2 cellular contexts compared by ENCODE assay signal in the genomic region with DNA sequence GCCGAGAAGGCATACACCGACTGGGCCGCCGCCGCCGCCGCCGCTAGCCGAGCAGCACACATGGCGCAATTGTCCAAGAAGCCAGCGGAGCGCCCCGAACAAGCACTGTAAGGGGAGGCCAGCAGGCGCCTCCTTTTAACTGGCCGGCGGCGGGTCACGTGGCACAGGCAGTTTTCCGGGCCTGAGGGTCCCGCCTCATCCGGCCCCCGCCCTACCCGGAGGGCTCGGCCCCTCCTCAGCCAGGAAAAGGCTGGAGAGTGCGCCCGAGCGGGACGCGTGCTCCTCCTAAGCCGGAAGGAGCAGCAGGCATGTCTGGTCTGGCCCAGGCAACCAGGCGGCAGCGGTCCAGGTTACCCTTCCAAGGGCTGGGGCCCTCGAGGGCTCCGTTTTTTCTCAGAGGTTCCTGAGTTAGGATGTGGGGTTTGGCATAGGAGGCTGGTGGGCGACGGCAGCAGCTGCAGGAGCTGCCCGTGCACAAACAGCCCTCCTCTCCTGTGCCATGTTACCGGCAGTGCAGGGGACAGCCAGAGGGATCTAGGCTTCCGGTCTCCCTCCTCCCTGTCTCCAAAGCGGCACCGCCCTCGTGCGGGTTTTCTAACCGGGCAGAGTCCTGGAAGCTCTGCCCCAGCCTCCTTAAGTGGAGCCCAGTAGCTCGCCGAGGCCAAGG.
TF ChIP-seq lines count a peak whose summit lies in the region.

A gene (minus strand): TSS at position 137 of the 667 bp plus-strand sequence. CDS start 75 bp downstream, at position 62.

TF ChIP-seq in HEK293, 187 proteins besides CTCF, POLR2A, EP300 and RAD21 (continued from another document and continues in another):
- TF ChIP-seq, protein P1, sequence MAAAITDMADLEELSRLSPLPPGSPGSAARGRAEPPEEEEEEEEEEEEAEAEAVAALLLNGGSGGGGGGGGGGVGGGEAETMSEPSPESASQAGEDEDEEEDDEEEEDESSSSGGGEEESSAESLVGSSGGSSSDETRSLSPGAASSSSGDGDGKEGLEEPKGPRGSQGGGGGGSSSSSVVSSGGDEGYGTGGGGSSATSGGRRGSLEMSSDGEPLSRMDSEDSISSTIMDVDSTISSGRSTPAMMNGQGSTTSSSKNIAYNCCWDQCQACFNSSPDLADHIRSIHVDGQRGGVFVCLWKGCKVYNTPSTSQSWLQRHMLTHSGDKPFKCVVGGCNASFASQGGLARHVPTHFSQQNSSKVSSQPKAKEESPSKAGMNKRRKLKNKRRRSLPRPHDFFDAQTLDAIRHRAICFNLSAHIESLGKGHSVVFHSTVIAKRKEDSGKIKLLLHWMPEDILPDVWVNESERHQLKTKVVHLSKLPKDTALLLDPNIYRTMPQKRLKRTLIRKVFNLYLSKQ (tag by site-specific recombination; IDR thresholded peaks at IDR 0.05; ENCODE audit: borderline replicate concordance), result no peak
- no peak for TF ChIP-seq ZNF174 (tag by site-specific recombination; IDR thresholded peaks at IDR 0.05)
- no peak for TF ChIP-seq ZNF777 (tag by site-specific recombination; IDR thresholded peaks at IDR 0.05; ENCODE audit: borderline replicate concordance)
- TF ChIP-seq, protein P2, sequence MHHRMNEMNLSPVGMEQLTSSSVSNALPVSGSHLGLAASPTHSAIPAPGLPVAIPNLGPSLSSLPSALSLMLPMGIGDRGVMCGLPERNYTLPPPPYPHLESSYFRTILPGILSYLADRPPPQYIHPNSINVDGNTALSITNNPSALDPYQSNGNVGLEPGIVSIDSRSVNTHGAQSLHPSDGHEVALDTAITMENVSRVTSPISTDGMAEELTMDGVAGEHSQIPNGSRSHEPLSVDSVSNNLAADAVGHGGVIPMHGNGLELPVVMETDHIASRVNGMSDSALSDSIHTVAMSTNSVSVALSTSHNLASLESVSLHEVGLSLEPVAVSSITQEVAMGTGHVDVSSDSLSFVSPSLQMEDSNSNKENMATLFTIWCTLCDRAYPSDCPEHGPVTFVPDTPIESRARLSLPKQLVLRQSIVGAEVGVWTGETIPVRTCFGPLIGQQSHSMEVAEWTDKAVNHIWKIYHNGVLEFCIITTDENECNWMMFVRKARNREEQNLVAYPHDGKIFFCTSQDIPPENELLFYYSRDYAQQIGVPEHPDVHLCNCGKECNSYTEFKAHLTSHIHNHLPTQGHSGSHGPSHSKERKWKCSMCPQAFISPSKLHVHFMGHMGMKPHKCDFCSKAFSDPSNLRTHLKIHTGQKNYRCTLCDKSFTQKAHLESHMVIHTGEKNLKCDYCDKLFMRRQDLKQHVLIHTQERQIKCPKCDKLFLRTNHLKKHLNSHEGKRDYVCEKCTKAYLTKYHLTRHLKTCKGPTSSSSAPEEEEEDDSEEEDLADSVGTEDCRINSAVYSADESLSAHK (tag by site-specific recombination; IDR thresholded peaks at IDR 0.05), result no peak
- TF ChIP-seq SP2 (tag by site-specific recombination; IDR thresholded peaks at IDR 0.05), result peak; percentile 81
- TF ChIP-seq TRIM28 (IDR thresholded peaks at IDR 0.05; ENCODE audit: borderline replicate concordance, low read length), result peak; percentile 73; the same call in 1 of the 2 replicates
- no peak for TF ChIP-seq HOXC10 (CRISPR knock-in tag; IDR thresholded peaks at IDR 0.05)
- TF ChIP-seq ZNF416 (tag by site-specific recombination; IDR thresholded peaks at IDR 0.05), result no peak
- no peak for TF ChIP-seq YY2 (tag by site-specific recombination; IDR thresholded peaks at IDR 0.05)
- TF ChIP-seq, protein P3, sequence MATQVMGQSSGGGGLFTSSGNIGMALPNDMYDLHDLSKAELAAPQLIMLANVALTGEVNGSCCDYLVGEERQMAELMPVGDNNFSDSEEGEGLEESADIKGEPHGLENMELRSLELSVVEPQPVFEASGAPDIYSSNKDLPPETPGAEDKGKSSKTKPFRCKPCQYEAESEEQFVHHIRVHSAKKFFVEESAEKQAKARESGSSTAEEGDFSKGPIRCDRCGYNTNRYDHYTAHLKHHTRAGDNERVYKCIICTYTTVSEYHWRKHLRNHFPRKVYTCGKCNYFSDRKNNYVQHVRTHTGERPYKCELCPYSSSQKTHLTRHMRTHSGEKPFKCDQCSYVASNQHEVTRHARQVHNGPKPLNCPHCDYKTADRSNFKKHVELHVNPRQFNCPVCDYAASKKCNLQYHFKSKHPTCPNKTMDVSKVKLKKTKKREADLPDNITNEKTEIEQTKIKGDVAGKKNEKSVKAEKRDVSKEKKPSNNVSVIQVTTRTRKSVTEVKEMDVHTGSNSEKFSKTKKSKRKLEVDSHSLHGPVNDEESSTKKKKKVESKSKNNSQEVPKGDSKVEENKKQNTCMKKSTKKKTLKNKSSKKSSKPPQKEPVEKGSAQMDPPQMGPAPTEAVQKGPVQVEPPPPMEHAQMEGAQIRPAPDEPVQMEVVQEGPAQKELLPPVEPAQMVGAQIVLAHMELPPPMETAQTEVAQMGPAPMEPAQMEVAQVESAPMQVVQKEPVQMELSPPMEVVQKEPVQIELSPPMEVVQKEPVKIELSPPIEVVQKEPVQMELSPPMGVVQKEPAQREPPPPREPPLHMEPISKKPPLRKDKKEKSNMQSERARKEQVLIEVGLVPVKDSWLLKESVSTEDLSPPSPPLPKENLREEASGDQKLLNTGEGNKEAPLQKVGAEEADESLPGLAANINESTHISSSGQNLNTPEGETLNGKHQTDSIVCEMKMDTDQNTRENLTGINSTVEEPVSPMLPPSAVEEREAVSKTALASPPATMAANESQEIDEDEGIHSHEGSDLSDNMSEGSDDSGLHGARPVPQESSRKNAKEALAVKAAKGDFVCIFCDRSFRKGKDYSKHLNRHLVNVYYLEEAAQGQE (tag by site-specific recombination; IDR thresholded peaks at IDR 0.05), result no peak
- TF ChIP-seq ZNF16 (tag by site-specific recombination; IDR thresholded peaks at IDR 0.05; ENCODE audit: low read depth), result no peak
- TF ChIP-seq PRDM1 (tag by site-specific recombination; IDR thresholded peaks at IDR 0.05), result no peak
- TF ChIP-seq, protein P4, sequence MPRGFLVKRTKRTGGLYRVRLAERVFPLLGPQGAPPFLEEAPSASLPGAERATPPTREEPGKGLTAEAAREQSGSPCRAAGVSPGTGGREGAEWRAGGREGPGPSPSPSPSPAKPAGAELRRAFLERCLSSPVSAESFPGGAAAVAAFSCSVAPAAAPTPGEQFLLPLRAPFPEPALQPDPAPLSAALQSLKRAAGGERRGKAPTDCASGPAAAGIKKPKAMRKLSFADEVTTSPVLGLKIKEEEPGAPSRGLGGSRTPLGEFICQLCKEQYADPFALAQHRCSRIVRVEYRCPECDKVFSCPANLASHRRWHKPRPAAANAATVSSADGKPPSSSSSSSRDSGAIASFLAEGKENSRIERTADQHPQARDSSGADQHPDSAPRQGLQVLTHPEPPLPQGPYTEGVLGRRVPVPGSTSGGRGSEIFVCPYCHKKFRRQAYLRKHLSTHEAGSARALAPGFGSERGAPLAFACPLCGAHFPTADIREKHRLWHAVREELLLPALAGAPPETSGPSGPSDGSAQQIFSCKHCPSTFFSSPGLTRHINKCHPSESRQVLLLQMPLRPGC (tag by site-specific recombination; IDR thresholded peaks at IDR 0.05), result no peak
- no peak for TF ChIP-seq ZSCAN23 (tag by site-specific recombination; IDR thresholded peaks at IDR 0.05)

TF ChIP-seq in SK-N-SH treated with all-trans-retinoic acid at 6 μM for 48 hours, 23 proteins besides CTCF, POLR2A, EP300 and RAD21 (continued from another document):
- TF ChIP-seq, protein P5, sequence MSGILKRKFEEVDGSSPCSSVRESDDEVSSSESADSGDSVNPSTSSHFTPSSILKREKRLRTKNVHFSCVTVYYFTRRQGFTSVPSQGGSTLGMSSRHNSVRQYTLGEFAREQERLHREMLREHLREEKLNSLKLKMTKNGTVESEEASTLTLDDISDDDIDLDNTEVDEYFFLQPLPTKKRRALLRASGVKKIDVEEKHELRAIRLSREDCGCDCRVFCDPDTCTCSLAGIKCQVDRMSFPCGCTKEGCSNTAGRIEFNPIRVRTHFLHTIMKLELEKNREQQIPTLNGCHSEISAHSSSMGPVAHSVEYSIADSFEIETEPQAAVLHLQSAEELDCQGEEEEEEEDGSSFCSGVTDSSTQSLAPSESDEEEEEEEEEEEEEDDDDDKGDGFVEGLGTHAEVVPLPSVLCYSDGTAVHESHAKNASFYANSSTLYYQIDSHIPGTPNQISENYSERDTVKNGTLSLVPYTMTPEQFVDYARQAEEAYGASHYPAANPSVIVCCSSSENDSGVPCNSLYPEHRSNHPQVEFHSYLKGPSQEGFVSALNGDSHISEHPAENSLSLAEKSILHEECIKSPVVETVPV (CRISPR knock-in tag; IDR thresholded peaks at IDR 0.05), result 0 out of 2 replicates have a peak, but pooled peaks have one; percentile 72
- TF ChIP-seq BACH2 (CRISPR knock-in tag; IDR thresholded peaks at IDR 0.05; ENCODE audit: borderline replicate concordance) (no peak), PPARA (CRISPR knock-in tag; IDR thresholded peaks at IDR 0.05; ENCODE audit: borderline replicate concordance) (no peak), OSR1 (CRISPR knock-in tag; IDR thresholded peaks at IDR 0.05) (no peak), RARB (CRISPR knock-in tag; IDR thresholded peaks at IDR 0.05) (no peak), ZNF565 (CRISPR knock-in tag; conservative IDR thresholded peaks at IDR 0.05; ENCODE audit: low read depth) (no peak), ESRRG (CRISPR knock-in tag; IDR thresholded peaks at IDR 0.05) (peak; percentile 78), ZFP30 (CRISPR knock-in tag; IDR thresholded peaks at IDR 0.05) (no peak), CSDC2 (CRISPR knock-in tag; IDR thresholded peaks at IDR 0.05) (peak; percentile 86), ZFP3 (CRISPR knock-in tag; IDR thresholded peaks at IDR 0.05) (peak; percentile 75)
- TF ChIP-seq, protein P6, sequence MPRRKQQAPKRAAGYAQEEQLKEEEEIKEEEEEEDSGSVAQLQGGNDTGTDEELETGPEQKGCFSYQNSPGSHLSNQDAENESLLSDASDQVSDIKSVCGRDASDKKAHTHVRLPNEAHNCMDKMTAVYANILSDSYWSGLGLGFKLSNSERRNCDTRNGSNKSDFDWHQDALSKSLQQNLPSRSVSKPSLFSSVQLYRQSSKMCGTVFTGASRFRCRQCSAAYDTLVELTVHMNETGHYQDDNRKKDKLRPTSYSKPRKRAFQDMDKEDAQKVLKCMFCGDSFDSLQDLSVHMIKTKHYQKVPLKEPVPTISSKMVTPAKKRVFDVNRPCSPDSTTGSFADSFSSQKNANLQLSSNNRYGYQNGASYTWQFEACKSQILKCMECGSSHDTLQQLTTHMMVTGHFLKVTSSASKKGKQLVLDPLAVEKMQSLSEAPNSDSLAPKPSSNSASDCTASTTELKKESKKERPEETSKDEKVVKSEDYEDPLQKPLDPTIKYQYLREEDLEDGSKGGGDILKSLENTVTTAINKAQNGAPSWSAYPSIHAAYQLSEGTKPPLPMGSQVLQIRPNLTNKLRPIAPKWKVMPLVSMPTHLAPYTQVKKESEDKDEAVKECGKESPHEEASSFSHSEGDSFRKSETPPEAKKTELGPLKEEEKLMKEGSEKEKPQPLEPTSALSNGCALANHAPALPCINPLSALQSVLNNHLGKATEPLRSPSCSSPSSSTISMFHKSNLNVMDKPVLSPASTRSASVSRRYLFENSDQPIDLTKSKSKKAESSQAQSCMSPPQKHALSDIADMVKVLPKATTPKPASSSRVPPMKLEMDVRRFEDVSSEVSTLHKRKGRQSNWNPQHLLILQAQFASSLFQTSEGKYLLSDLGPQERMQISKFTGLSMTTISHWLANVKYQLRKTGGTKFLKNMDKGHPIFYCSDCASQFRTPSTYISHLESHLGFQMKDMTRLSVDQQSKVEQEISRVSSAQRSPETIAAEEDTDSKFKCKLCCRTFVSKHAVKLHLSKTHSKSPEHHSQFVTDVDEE (CRISPR knock-in tag; IDR thresholded peaks at IDR 0.05), result no peak
- TF ChIP-seq, protein P7, sequence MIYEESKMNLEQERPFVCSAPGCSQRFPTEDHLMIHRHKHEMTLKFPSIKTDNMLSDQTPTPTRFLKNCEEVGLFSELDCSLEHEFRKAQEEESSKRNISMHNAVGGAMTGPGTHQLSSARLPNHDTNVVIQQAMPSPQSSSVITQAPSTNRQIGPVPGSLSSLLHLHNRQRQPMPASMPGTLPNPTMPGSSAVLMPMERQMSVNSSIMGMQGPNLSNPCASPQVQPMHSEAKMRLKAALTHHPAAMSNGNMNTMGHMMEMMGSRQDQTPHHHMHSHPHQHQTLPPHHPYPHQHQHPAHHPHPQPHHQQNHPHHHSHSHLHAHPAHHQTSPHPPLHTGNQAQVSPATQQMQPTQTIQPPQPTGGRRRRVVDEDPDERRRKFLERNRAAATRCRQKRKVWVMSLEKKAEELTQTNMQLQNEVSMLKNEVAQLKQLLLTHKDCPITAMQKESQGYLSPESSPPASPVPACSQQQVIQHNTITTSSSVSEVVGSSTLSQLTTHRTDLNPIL (CRISPR knock-in tag; IDR thresholded peaks at IDR 0.05; ENCODE audit: low read depth), result peak; percentile 66; the same call in 1 of the 2 replicates
- TF ChIP-seq, protein P8, sequence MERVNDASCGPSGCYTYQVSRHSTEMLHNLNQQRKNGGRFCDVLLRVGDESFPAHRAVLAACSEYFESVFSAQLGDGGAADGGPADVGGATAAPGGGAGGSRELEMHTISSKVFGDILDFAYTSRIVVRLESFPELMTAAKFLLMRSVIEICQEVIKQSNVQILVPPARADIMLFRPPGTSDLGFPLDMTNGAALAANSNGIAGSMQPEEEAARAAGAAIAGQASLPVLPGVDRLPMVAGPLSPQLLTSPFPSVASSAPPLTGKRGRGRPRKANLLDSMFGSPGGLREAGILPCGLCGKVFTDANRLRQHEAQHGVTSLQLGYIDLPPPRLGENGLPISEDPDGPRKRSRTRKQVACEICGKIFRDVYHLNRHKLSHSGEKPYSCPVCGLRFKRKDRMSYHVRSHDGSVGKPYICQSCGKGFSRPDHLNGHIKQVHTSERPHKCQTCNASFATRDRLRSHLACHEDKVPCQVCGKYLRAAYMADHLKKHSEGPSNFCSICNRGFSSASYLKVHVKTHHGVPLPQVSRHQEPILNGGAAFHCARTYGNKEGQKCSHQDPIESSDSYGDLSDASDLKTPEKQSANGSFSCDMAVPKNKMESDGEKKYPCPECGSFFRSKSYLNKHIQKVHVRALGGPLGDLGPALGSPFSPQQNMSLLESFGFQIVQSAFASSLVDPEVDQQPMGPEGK (CRISPR knock-in tag; IDR thresholded peaks at IDR 0.05; ENCODE audit: borderline replicate concordance), result peak; percentile 61; the same call in 1 of the 2 replicates
